9 cellular contexts compared by ENCODE assay signal in the genomic region with DNA sequence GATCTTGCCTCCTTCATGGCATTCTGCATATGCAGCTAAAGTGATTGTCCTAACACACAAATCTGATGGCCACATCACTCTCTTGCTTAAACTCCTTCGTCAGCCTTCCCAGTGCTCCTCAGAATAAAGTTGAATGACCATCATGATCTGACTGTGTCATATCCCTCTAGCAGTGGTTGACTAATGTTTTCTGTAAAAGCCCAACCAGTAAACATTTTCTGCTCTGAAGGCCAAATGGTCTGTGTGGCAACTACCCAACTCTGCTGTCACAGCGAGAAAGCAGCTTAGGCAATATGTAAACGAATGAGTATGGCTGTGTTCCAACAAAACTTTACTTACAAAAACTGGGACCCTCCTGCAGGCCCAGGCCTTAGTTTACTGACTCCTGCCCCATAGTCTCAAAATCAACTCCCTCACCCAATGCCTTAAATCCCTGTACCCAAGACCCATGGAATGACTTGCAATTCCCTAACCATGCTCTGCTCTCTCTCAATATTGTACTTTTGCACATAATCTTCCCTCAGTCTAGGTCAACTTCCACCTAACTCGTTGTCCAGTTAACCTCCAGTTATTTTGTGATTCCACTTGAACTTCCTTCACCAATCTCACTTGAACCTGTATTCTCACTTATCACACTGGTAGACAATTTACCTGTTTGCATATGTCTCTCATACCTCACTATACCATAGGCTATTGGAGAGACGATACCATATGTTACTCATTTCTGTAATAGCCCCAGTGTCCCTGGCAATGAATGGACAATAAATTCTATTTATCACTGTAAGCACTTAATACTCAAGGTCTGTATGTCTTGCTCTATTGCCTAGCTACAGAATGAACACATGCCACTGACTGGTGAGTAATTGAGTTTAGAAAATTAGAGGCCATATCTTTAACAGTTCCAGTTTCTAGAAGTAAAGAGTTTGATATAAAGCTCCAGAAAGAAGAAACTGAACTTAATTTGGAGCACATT. TPM values are rescaled to one million over a fixed set of nuclear protein-coding genes. Genes with fewer than 3 reads are reported as not detected.
DNase-seq lines count a peak whose midpoint lies in the region; ATAC-seq and TF ChIP-seq lines count a peak whose summit lies in the region.
"Had no signal": no experiment of that assay in that cellular context is flagged by ENCODE, and none has a peak within 500 bp of the region (broad histone marks: within the 10 kb centered on the region; RNA-seq: fewer than 3 reads in every experiment).

No MANE protein-coding gene starts in this region.

- H3K4me1 ChIP-seq in liver (ENCODE audit: control insufficient read depth in 4 of 4, insufficient read depth in 4 of 4, low read length in 3 of 4): peaks cover 3 to 19% (median 5%) of the 10 kb centered on the region in 4 donors

- H3K4me3 ChIP-seq in choroid plexus epithelial cell (ENCODE audit: low read depth, low read length) (no peak overlapping the region), liver (ENCODE audit: low read depth in 1 of 3, low read length in 3 of 3) (no peak overlapping the region)

- no peak overlapping the region for H3K9ac ChIP-seq in liver (ENCODE audit: low read depth in 1 of 2, low read length in 2 of 2)

- WGBS in liver: 35% methylated on average over 5 of the region's 5 CpGs

- peak; percentile 8 for DNase-seq in NCI-H1092 treated with DMSO at 0.1 percent for 48 hours (lab: John Stamatoyannopoulos, UW)
- no peak for DNase-seq in NCI-H1092 (lab: John Stamatoyannopoulos, UW)
- peak; percentile 51 for DNase-seq in choroid plexus epithelial cell (ENCODE audit: low read depth)
- DNase-seq in ureter (ENCODE audit: low spot score): peak; percentile 52
- no peak for DNase-seq in stimulated activated CD4-positive, alpha-beta T cell treated with anti-CD3 and anti-CD28 coated beads, Interleukin-2, amount 100 ng/mL, for 24 hours
- DNase-seq in NCI-H2029 (lab: John Stamatoyannopoulos, UW): no peak
- DNase-seq: foreskin melanocyte had no signal

- peak overlapping the region; percentile 81 to 91 for H3K27ac ChIP-seq in liver (ENCODE audit: low read depth in 1 of 2, low read length in 2 of 2)

- H3K9me3 ChIP-seq in liver (ENCODE audit: control insufficient read depth in 4 of 4, low read length in 3 of 4): no peaks in the 10 kb centered on the region

- no peak for TF ChIP-seq CTCF in choroid plexus epithelial cell (conservative IDR thresholded peaks at IDR 0.05; ENCODE audit: low read depth, low read length)
- TF ChIP-seq CTCF in liver (IDR thresholded peaks at IDR 0.05; ENCODE audit: low read depth, low read length, missing input control): no peak

- H3K36me3 ChIP-seq in liver (ENCODE audit: control insufficient read depth in 4 of 4, insufficient read depth in 3 of 4, low read depth in 1 of 4, low read length in 3 of 4): no peaks in the 10 kb centered on the region

- no peaks in the 10 kb centered on the region for H3K27me3 ChIP-seq in liver (ENCODE audit: control insufficient read depth in 4 of 4, insufficient read depth in 4 of 4, low read length in 3 of 4)

- peak; percentile 24 to 48 for TF ChIP-seq RAD21 in liver (IDR thresholded peaks at IDR 0.05)

- ATAC-seq in HG02678 (IDR thresholded peaks at IDR 0.05; ENCODE audit: unreplicated experiment): no peak

TF ChIP-seq in liver, 16 proteins besides CTCF, POLR2A, EP300 and RAD21:
- TF ChIP-seq YY1 (IDR thresholded peaks at IDR 0.05) (peak; percentile 73), SP1 (IDR thresholded peaks at IDR 0.05) (peak; percentile 65), FOXA2 (IDR thresholded peaks at IDR 0.05) (peak; percentile 50), TAF1 (conservative IDR thresholded peaks at IDR 0.05) (no peak), NR2F2 (IDR thresholded peaks at IDR 0.05) (no peak), FOXA1 (IDR thresholded peaks at IDR 0.05) (peak; percentile 73), JUND (IDR thresholded peaks at IDR 0.05) (peak in 1 of 2 donors; percentile 93), GABPA (IDR thresholded peaks at IDR 0.05 in 1 of 2, conservative IDR thresholded peaks at IDR 0.05 in 1 of 2) (peak in 1 of 2 donors; percentile 43), HNF4A (conservative IDR thresholded peaks at IDR 0.05) (peak; percentile 54 to 77), RXRA (IDR thresholded peaks at IDR 0.05) (peak; percentile 84 to 94), EGR1 (IDR thresholded peaks at IDR 0.05; ENCODE audit: low read depth in 2 of 2) (peak in 1 of 2 donors; percentile 21), HNF4G (IDR thresholded peaks at IDR 0.05) (no peak)
- TF ChIP-seq, protein P1, sequence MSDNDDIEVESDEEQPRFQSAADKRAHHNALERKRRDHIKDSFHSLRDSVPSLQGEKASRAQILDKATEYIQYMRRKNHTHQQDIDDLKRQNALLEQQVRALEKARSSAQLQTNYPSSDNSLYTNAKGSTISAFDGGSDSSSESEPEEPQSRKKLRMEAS (IDR thresholded peaks at IDR 0.05): peak; percentile 77
- TF ChIP-seq, protein P2, sequence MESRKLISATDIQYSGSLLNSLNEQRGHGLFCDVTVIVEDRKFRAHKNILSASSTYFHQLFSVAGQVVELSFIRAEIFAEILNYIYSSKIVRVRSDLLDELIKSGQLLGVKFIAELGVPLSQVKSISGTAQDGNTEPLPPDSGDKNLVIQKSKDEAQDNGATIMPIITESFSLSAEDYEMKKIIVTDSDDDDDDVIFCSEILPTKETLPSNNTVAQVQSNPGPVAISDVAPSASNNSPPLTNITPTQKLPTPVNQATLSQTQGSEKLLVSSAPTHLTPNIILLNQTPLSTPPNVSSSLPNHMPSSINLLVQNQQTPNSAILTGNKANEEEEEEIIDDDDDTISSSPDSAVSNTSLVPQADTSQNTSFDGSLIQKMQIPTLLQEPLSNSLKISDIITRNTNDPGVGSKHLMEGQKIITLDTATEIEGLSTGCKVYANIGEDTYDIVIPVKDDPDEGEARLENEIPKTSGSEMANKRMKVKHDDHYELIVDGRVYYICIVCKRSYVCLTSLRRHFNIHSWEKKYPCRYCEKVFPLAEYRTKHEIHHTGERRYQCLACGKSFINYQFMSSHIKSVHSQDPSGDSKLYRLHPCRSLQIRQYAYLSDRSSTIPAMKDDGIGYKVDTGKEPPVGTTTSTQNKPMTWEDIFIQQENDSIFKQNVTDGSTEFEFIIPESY (IDR thresholded peaks at IDR 0.05): peak; percentile 67
- TF ChIP-seq, protein P3, sequence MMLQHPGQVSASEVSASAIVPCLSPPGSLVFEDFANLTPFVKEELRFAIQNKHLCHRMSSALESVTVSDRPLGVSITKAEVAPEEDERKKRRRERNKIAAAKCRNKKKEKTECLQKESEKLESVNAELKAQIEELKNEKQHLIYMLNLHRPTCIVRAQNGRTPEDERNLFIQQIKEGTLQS (IDR thresholded peaks at IDR 0.05): peak; percentile 72
- TF ChIP-seq, protein P4, sequence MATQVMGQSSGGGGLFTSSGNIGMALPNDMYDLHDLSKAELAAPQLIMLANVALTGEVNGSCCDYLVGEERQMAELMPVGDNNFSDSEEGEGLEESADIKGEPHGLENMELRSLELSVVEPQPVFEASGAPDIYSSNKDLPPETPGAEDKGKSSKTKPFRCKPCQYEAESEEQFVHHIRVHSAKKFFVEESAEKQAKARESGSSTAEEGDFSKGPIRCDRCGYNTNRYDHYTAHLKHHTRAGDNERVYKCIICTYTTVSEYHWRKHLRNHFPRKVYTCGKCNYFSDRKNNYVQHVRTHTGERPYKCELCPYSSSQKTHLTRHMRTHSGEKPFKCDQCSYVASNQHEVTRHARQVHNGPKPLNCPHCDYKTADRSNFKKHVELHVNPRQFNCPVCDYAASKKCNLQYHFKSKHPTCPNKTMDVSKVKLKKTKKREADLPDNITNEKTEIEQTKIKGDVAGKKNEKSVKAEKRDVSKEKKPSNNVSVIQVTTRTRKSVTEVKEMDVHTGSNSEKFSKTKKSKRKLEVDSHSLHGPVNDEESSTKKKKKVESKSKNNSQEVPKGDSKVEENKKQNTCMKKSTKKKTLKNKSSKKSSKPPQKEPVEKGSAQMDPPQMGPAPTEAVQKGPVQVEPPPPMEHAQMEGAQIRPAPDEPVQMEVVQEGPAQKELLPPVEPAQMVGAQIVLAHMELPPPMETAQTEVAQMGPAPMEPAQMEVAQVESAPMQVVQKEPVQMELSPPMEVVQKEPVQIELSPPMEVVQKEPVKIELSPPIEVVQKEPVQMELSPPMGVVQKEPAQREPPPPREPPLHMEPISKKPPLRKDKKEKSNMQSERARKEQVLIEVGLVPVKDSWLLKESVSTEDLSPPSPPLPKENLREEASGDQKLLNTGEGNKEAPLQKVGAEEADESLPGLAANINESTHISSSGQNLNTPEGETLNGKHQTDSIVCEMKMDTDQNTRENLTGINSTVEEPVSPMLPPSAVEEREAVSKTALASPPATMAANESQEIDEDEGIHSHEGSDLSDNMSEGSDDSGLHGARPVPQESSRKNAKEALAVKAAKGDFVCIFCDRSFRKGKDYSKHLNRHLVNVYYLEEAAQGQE (IDR thresholded peaks at IDR 0.05): peak; percentile 55

RNA-seq across cellular contexts. Expression of a gene that starts 29.1 kb away (rescaled TPM):
- total RNA-seq in liver (1 to 10 TPM in 1 of 2 donors, under 1 TPM in 1; 0.09 to 4.8 TPM), ureter (8.4 TPM)
- 1 to 10 TPM; 2.2 to 2.4 TPM for polyA plus RNA-seq in liver

RNA-seq across cellular contexts. Expression of a gene that starts 57.3 kb away (rescaled TPM):
- 10 to 100 TPM; 25.0 to 79.0 TPM for total RNA-seq in liver
- polyA plus RNA-seq in liver: 10 to 100 TPM; 38.6 to 73.0 TPM
- total RNA-seq in ureter: 33.9 TPM

Comparison
In these comparisons a context has a peak if more than half of its experiments do, and no peak if none do; other contexts are left out.
1. DNase-seq: peak in NCI-H1092 treated with DMSO at 0.1 percent for 48 hours (single experiment), choroid plexus epithelial cell (single experiment) and ureter (single experiment); none in NCI-H1092 (single experiment), stimulated activated CD4-positive, alpha-beta T cell treated with anti-CD3 and anti-CD28 coated beads, Interleukin-2, amount 100 ng/mL, for 24 hours (0 of 2) and NCI-H2029 (single experiment).